Comparison of ENCODE assay signal across 8 cellular contexts in the genomic region with DNA sequence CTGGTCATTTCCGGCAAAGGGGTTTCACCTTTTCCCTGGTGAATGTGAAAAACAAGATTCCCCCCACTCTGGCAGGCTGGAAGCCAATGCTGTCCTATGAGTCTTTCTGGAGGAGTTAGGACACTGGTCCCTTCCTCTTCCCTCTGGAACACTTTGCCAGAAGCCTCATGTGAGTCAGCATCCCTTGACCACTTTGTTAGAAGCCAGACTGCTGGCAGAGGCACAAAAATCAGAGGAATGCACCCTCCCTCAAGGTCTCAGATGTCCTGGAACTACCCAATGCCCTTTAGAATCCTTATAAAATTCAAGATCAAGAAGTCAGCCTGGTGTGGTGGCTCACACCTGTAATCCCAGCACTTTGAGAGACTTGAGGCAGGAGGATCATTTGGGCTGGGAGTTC. TPM values are rescaled to one million over a fixed set of nuclear protein-coding genes. Genes with fewer than 3 reads are reported as not detected.
A peak's percentile ranks its signal among the peaks of the same experiment; 100 is the strongest.
DNase-seq lines count a peak whose midpoint lies in the region; TF ChIP-seq lines count a peak whose summit lies in the region.

No MANE protein-coding gene starts in this region.

- H3K27me3 Mint-ChIP-seq in HFFc6 (ENCODE audit: insufficient read depth) (peaks cover 1% of the 10 kb centered on the region), CD14-positive monocyte (ENCODE audit: low read depth in 3 of 3) (peaks cover 2 to 6% (median 4%) of the 10 kb centered on the region in 3 donors)

- TF ChIP-seq POLR2A in suprapubic skin (IDR thresholded peaks at IDR 0.05), result no peak

- dilution Hi-C loops in mammary epithelial cell (cut with HindIII; ENCODE audit: low sequenced_read_pairs), result no loop called here

- TF ChIP-seq CTCF in HFFc6 (IDR thresholded peaks at IDR 0.05), result no peak
- no peak for TF ChIP-seq CTCF in mammary epithelial cell (conservative IDR thresholded peaks at IDR 0.05 in 1 of 2, IDR thresholded peaks at IDR 0.05 in 1 of 2; ENCODE audit: extremely low read depth in 1 of 2, insufficient read depth in 1 of 2, low read depth in 1 of 2, low read length in 2 of 2)
- no peak for TF ChIP-seq CTCF in kidney epithelial cell (IDR thresholded peaks at IDR 0.05; ENCODE audit: insufficient read depth, low read length, poor library complexity, severe bottlenecking)
- TF ChIP-seq CTCF in suprapubic skin (IDR thresholded peaks at IDR 0.05), result no peak
- TF ChIP-seq CTCF in CD14-positive monocyte (IDR thresholded peaks at IDR 0.05), result no peak

- H3K4me2 ChIP-seq in mammary epithelial cell (ENCODE audit: insufficient read depth, low read depth, low read length), result peak overlapping the region; percentile 18

- no peaks in the 10 kb centered on the region for H4K20me1 ChIP-seq in mammary epithelial cell (ENCODE audit: insufficient read depth, low read length)

- no peak overlapping the region for H2AFZ ChIP-seq in mammary epithelial cell (ENCODE audit: low read depth, low read length)

- DNase-seq in HFFc6 (peak; percentile 96), mammary epithelial cell (peak; percentile 84), kidney epithelial cell (ENCODE audit: low read depth) (peak; percentile 94), suprapubic skin (ENCODE audit: low spot score in 2 of 2) (peak in 1 of 2 donors; percentile 89), germinal center (ENCODE audit: low spot score) (no peak), CD14-positive monocyte (ENCODE audit: low spot score) (no peak), cerebellar nuclear complex (lab: John Stamatoyannopoulos, UW) (no peak)
- DNase-seq in activated CD4-positive, alpha-beta T cell treated with anti-CD3 and anti-CD28 coated beads for 48 hours, result no peak

- CTCF ChIA-PET in mammary epithelial cell (lab: Charles Lee; ENCODE audit: low non-redundant PET), result no interaction called here

- in situ Hi-C loops in mammary epithelial cell (cut with MboI; ENCODE audit: low sequenced_read_pairs in 2 of 2), result no loop called here

- peaks cover 66% of the 10 kb centered on the region for H3K79me2 ChIP-seq in mammary epithelial cell (ENCODE audit: insufficient read depth, low read length)

- peaks cover 27% of the 10 kb centered on the region for H3K4me1 ChIP-seq in mammary epithelial cell (ENCODE audit: insufficient read depth, low read length)
- peaks cover 24% of the 10 kb centered on the region for H3K4me1 ChIP-seq in suprapubic skin

- H3K4me3 Mint-ChIP-seq in HFFc6, result peak overlapping the region; percentile 68
- no peak overlapping the region for H3K4me3 Mint-ChIP-seq in CD14-positive monocyte

- 0% methylated on average over 1 of the region's 1 CpG for WGBS in mammary epithelial cell (ENCODE audit: low coverage, missing lambda C conversion rate)
- WGBS in suprapubic skin, result 54% methylated on average over 1 of the region's 1 CpG

- H3K9me3 Mint-ChIP-seq in HFFc6 (peaks cover 5% of the 10 kb centered on the region; the same call in 1 of the 2 replicates), CD14-positive monocyte (peaks cover 0 to 2% (median 0%) of the 10 kb centered on the region in 7 donors)

- no peak for TF ChIP-seq EP300 in suprapubic skin (IDR thresholded peaks at IDR 0.05)

- H3K36me3 ChIP-seq in mammary epithelial cell (ENCODE audit: insufficient read depth, low read length), result peaks cover 3% of the 10 kb centered on the region
- H3K36me3 ChIP-seq in kidney epithelial cell (ENCODE audit: control insufficient read depth, insufficient read depth, low read length), result no peaks in the 10 kb centered on the region
- no peaks in the 10 kb centered on the region for H3K36me3 ChIP-seq in suprapubic skin

- H3K9ac ChIP-seq in mammary epithelial cell (ENCODE audit: insufficient read depth, low read length), result no peak overlapping the region

- BruUV-seq in mammary epithelial cell (replicated peaks; lab: Mats Ljungman, UMichigan), result no TSS peak

- H3K9me3 ChIP-seq in mammary epithelial cell (replicated peaks; ENCODE audit: insufficient read depth, low read length), result no peaks in the 10 kb centered on the region
- no peaks in the 10 kb centered on the region for H3K9me3 ChIP-seq in suprapubic skin

- no peaks in the 10 kb centered on the region for H3K27me3 ChIP-seq in mammary epithelial cell (ENCODE audit: insufficient read depth, low read length)
- no peaks in the 10 kb centered on the region for H3K27me3 ChIP-seq in kidney epithelial cell (ENCODE audit: control insufficient read depth, insufficient read depth, low read length)
- no peaks in the 10 kb centered on the region for H3K27me3 ChIP-seq in suprapubic skin

- H3K4me3 ChIP-seq in mammary epithelial cell (replicated peaks in 1 of 3; ENCODE audit: insufficient read depth in 1 of 3, low read depth in 2 of 3, low read length in 3 of 3) (no peak overlapping the region), kidney epithelial cell (ENCODE audit: low read depth, low read length) (no peak overlapping the region), suprapubic skin (no peak overlapping the region)

- H3K4me1 Mint-ChIP-seq in HFFc6 (ENCODE audit: low read depth) (peaks cover 52% of the 10 kb centered on the region), CD14-positive monocyte (peaks cover 10% of the 10 kb centered on the region)

- H3K36me3 Mint-ChIP-seq in HFFc6 (ENCODE audit: low read depth), result peaks cover 26% of the 10 kb centered on the region
- H3K36me3 Mint-ChIP-seq in CD14-positive monocyte, result no peaks in the 10 kb centered on the region

- intact Hi-C loops in mammary epithelial cell (cut with micrococcal nuclease), result no loop called here
- intact Hi-C loops in CD14-positive monocyte (cut with micrococcal nuclease), result no loop called here

- H3K27ac ChIP-seq in mammary epithelial cell (ENCODE audit: insufficient read depth, low read depth, low read length) (no peak overlapping the region), suprapubic skin (peak overlapping the region; percentile 65)

- H3K27ac Mint-ChIP-seq in HFFc6 (peak overlapping the region; percentile 81), CD14-positive monocyte (no peak overlapping the region)

RNA-seq across cellular contexts. Expression of a gene that starts 26.6 kb away (rescaled TPM):
- 100 to 1,000 TPM; 203 to 332 (median 220) TPM for total RNA-seq in HFFc6 (2021; fragmentation: NEBNext Ultra II Directional; extraction: Animal tissue kit (Norgen Biotek cat#: 25700))
- total RNA-seq in mammary epithelial cell (100 to 1,000 TPM; 110 to 172 TPM), kidney epithelial cell (75.2 and 86.0 TPM in 2 replicates), suprapubic skin (100 to 1,000 TPM; 159 to 397 (median 245) TPM)
- polyA plus RNA-seq in mammary epithelial cell (206 TPM), CD14-positive monocyte (1 to 10 TPM in 1 of 2 donors, under 1 TPM in 1; 0.68 to 1.0 TPM)
- polyA minus RNA-seq in mammary epithelial cell, result 641 TPM

Comparison
In these comparisons a context has a peak if more than half of its experiments do, and no peak if none do; other contexts are left out.
1. DNase-seq: peak in HFFc6 (single experiment), mammary epithelial cell (single experiment) and kidney epithelial cell (single experiment); none in activated CD4-positive, alpha-beta T cell treated with anti-CD3 and anti-CD28 coated beads for 48 hours (single experiment), germinal center (single experiment), CD14-positive monocyte (single experiment) and cerebellar nuclear complex (0 of 2).